14 cellular contexts compared by ENCODE assay signal in genomic region chr5:148849461-148849860, GRCh38. TPM values are rescaled to one million over a fixed set of nuclear protein-coding genes. Genes with fewer than 3 reads are reported as not detected.
DNase-seq lines count a peak whose midpoint lies in the region; ATAC-seq and TF ChIP-seq lines count a peak whose summit lies in the region.
"Had no signal": no experiment of that assay in that cellular context is flagged by ENCODE, and none has a peak within 500 bp of the region (broad histone marks: within the 10 kb centered on the region; RNA-seq: fewer than 3 reads in every experiment).

No MANE protein-coding gene starts in this region.

- peak overlapping the region; percentile 12 for H3K4me3 Mint-ChIP-seq in activated CD4-positive, alpha-beta memory T cell treated with anti-CD3 and anti-CD28 coated beads, Interleukin-2, amount 10 ng/mL, durations not matched to agents 7 days and 5 days
- peak overlapping the region in 8 of 10 donors; percentile 2 to 56 (median 39) for H3K4me3 Mint-ChIP-seq in naive thymus-derived CD4-positive, alpha-beta T cell

- peaks cover 83% of the 10 kb centered on the region for H3K4me1 Mint-ChIP-seq in activated CD4-positive, alpha-beta memory T cell treated with anti-CD3 and anti-CD28 coated beads, Interleukin-2, amount 10 ng/mL, durations not matched to agents 7 days and 5 days
- H3K4me1 Mint-ChIP-seq in naive thymus-derived CD4-positive, alpha-beta T cell, result peaks cover 21 to 58% (median 32%) of the 10 kb centered on the region in 7 donors

- no peaks in the 10 kb centered on the region for H3K27me3 ChIP-seq in naive thymus-derived CD4-positive, alpha-beta T cell (ENCODE audit: control insufficient read depth in 2 of 2, insufficient read depth in 2 of 2, low read length in 2 of 2)

- TF ChIP-seq CTCF in omental fat pad (IDR thresholded peaks at IDR 0.05), result no peak

- no peak for DNase-seq in activated CD4-positive, CD25-positive, alpha-beta regulatory T cell treated with anti-CD3 and anti-CD28 coated beads, Interleukin-2, amount 50 U/mL, for 72 hours
- DNase-seq in HT1080 (ENCODE audit: low read depth) (peak; percentile 26), NCI-H1930 (lab: John Stamatoyannopoulos, UW) (no peak), omental fat pad (ENCODE audit: low spot score) (no peak)
- peak; percentile 73 for DNase-seq in activated CD4-positive, alpha-beta memory T cell treated with anti-CD3 and anti-CD28 coated beads, Interleukin-2, amount 10 ng/mL, durations not matched to agents 7 days and 5 days
- DNase-seq in naive thymus-derived CD4-positive, alpha-beta T cell, result peak in 5 of 9 donors; percentile 11 to 26 (median 20)
- DNase-seq: effector CD4-positive, alpha-beta T cell; GOT3; NCI-H446 treated with DMSO at 0.1 percent for 48 hours had no signal

- peak; percentile 76 to 77 for ATAC-seq in activated CD4-positive, CD25-positive, alpha-beta regulatory T cell treated with anti-CD3 and anti-CD28 coated beads, Interleukin-2, amount 50 U/mL, for 24 hours
- ATAC-seq in naive thymus-derived CD4-positive, alpha-beta T cell, result peak; percentile 82
- ATAC-seq in omental fat pad (ENCODE audit: low FRiP score) (no peak), GM19452 (IDR thresholded peaks at IDR 0.05; ENCODE audit: unreplicated experiment) (no peak)

- H3K36me3 Mint-ChIP-seq in activated CD4-positive, alpha-beta memory T cell treated with anti-CD3 and anti-CD28 coated beads, Interleukin-2, amount 10 ng/mL, durations not matched to agents 7 days and 5 days (ENCODE audit: low read depth), result peaks cover 12% of the 10 kb centered on the region
- H3K36me3 Mint-ChIP-seq in naive thymus-derived CD4-positive, alpha-beta T cell, result peaks cover 0 to 9% (median 4%) of the 10 kb centered on the region in 5 donors

- intact Hi-C loops in naive thymus-derived CD4-positive, alpha-beta T cell (cut with micrococcal nuclease), result no loop called here

- peak overlapping the region; percentile 0 for H3K4me3 ChIP-seq in naive thymus-derived CD4-positive, alpha-beta T cell (ENCODE audit: low read length)
- H3K4me3 ChIP-seq: adrenal gland, hepatocyte had no signal

- H3K36me3 ChIP-seq in naive thymus-derived CD4-positive, alpha-beta T cell (ENCODE audit: control insufficient read depth in 2 of 3, insufficient read depth in 3 of 3, low read length in 3 of 3), result no peaks in the 10 kb centered on the region
- H3K36me3 ChIP-seq: adrenal gland had no signal

- POLR2A ChIA-PET in activated CD4-positive, alpha-beta memory T cell treated with anti-CD3 and anti-CD28 coated beads, Interleukin-2, amount 10 ng/mL, durations not matched to agents 7 days and 5 days (lab: Charles Lee), result interaction anchor here (0.9 to 4.5 kb wide), 3 partner anchors 10 to 57 kb away, joined by 3 to 58 read pairs (median 4); partner anchors contain the start of gene ADRB2
- POLR2A ChIA-PET in naive thymus-derived CD4-positive, alpha-beta T cell (lab: Charles Lee), result no interaction called here

- peaks cover 22 to 98% of the 10 kb centered on the region in 2 donors for H3K4me1 ChIP-seq in naive thymus-derived CD4-positive, alpha-beta T cell (ENCODE audit: control insufficient read depth in 2 of 2, insufficient read depth in 2 of 2, low read length in 2 of 2)
- H3K4me1 ChIP-seq: adrenal gland had no signal

- peaks cover 2% of the 10 kb centered on the region for H3K27me3 Mint-ChIP-seq in activated CD4-positive, alpha-beta memory T cell treated with anti-CD3 and anti-CD28 coated beads, Interleukin-2, amount 10 ng/mL, durations not matched to agents 7 days and 5 days
- peaks cover 0 to 9% (median 0%) of the 10 kb centered on the region in 5 donors for H3K27me3 Mint-ChIP-seq in naive thymus-derived CD4-positive, alpha-beta T cell

- no peaks in the 10 kb centered on the region for H3K9me3 ChIP-seq in naive thymus-derived CD4-positive, alpha-beta T cell (ENCODE audit: control insufficient read depth in 2 of 3, low read length in 3 of 3)
- H3K9me3 ChIP-seq: adrenal gland had no signal

- CTCF ChIA-PET in activated CD4-positive, alpha-beta memory T cell treated with anti-CD3 and anti-CD28 coated beads, Interleukin-2, amount 10 ng/mL, durations not matched to agents 7 days and 5 days (lab: Charles Lee), result interaction anchor here (0.8 to 3.0 kb wide), 6 partner anchors 21 to 119 kb away, joined by 3 to 13 read pairs (median 6); partner anchors contain the start of gene ADRB2
- CTCF ChIA-PET in naive thymus-derived CD4-positive, alpha-beta T cell (lab: Charles Lee), result interaction anchor here (1.1 to 1.2 kb wide), 2 partner anchors 29 to 186 kb away, joined by 3 to 5 read pairs; no protein-coding TSS in a partner anchor

- no peaks in the 10 kb centered on the region for H3K9me3 Mint-ChIP-seq in activated CD4-positive, alpha-beta memory T cell treated with anti-CD3 and anti-CD28 coated beads, Interleukin-2, amount 10 ng/mL, durations not matched to agents 7 days and 5 days
- H3K9me3 Mint-ChIP-seq in naive thymus-derived CD4-positive, alpha-beta T cell, result peaks cover 0 to 7% (median 4%) of the 10 kb centered on the region in 11 donors

- no peak overlapping the region for H3K27ac ChIP-seq in naive thymus-derived CD4-positive, alpha-beta T cell (ENCODE audit: low read depth, low read length)
- H3K27ac ChIP-seq: adrenal gland, hepatocyte had no signal

- peak overlapping the region; percentile 97 for H3K27ac Mint-ChIP-seq in activated CD4-positive, alpha-beta memory T cell treated with anti-CD3 and anti-CD28 coated beads, Interleukin-2, amount 10 ng/mL, durations not matched to agents 7 days and 5 days
- peak overlapping the region in 7 of 9 donors; percentile 14 to 69 (median 32) for H3K27ac Mint-ChIP-seq in naive thymus-derived CD4-positive, alpha-beta T cell

RNA-seq across cellular contexts. Expression of gene ADRB2, which starts 23.1 kb away (rescaled TPM):
- 0.11 and 0.17 TPM in 2 replicates for total RNA-seq in HT1080 (2014; rRNA removed; shearing (Covaris generic))
- polyA plus RNA-seq in HT1080 (2015; cell fraction: cytosol; rRNA removed), result 0.72 and 0.74 TPM in 2 replicates
- 1.1 and 1.2 TPM in 2 replicates for polyA plus RNA-seq in HT1080 (2015; cell fraction: nucleus; rRNA removed)
- 1 to 10 TPM; 6.7 to 6.9 TPM for total RNA-seq in activated CD4-positive, alpha-beta memory T cell treated with anti-CD3 and anti-CD28 coated beads, Interleukin-2, amount 10 ng/mL, durations not matched to agents 7 days and 5 days
- 10 to 100 TPM in 1 of 5 experiments, 1 to 10 TPM in 3, under 1 TPM in 1; 0.36 to 14.4 (median 1.3) TPM for total RNA-seq in naive thymus-derived CD4-positive, alpha-beta T cell
- under 1 TPM; 0.21 to 0.25 TPM for polyA plus RNA-seq in naive thymus-derived CD4-positive, alpha-beta T cell
- total RNA-seq in omental fat pad, result 10 to 100 TPM; 20.5 to 68.7 (median 37.4) TPM
- total RNA-seq: G401 had no signal

Comparison
In these comparisons a context has a peak if more than half of its experiments do, and no peak if none do; other contexts are left out.
1. ATAC-seq: peak in activated CD4-positive, CD25-positive, alpha-beta regulatory T cell treated with anti-CD3 and anti-CD28 coated beads, Interleukin-2, amount 50 U/mL, for 24 hours (2 of 2) and naive thymus-derived CD4-positive, alpha-beta T cell (single experiment); none in omental fat pad (single experiment) and GM19452 (single experiment).
2. DNase-seq: peak in HT1080 (single experiment), activated CD4-positive, alpha-beta memory T cell treated with anti-CD3 and anti-CD28 coated beads, Interleukin-2, amount 10 ng/mL, durations not matched to agents 7 days and 5 days (single experiment) and naive thymus-derived CD4-positive, alpha-beta T cell (5 of 9); none in activated CD4-positive, CD25-positive, alpha-beta regulatory T cell treated with anti-CD3 and anti-CD28 coated beads, Interleukin-2, amount 50 U/mL, for 72 hours (single experiment), NCI-H1930 (0 of 2) and omental fat pad (single experiment).